In genomic region chr19:13102416-13102665, GRCh38 we compare ENCODE assay signal across 1 cellular context.
TF ChIP-seq lines count a peak whose summit lies in the region.

No MANE protein-coding gene starts in this region.

TF ChIP-seq in GM12878, 131 proteins besides CTCF, POLR2A, EP300 and RAD21:
- TF ChIP-seq, protein P1, sequence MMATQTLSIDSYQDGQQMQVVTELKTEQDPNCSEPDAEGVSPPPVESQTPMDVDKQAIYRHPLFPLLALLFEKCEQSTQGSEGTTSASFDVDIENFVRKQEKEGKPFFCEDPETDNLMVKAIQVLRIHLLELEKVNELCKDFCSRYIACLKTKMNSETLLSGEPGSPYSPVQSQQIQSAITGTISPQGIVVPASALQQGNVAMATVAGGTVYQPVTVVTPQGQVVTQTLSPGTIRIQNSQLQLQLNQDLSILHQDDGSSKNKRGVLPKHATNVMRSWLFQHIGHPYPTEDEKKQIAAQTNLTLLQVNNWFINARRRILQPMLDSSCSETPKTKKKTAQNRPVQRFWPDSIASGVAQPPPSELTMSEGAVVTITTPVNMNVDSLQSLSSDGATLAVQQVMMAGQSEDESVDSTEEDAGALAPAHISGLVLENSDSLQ (IDR thresholded peaks at IDR 0.05): no peak
- peak; percentile 90 for TF ChIP-seq ZNF24 (IDR thresholded peaks at IDR 0.05)
- TF ChIP-seq POLR2AphosphoS2 (IDR thresholded peaks at IDR 0.05; ENCODE audit: low read depth, low read length): no peak
- TF ChIP-seq KDM1A (IDR thresholded peaks at IDR 0.05; ENCODE audit: borderline replicate concordance): no peak
- TF ChIP-seq CHD2 (IDR thresholded peaks at IDR 0.05; ENCODE audit: borderline replicate concordance, low read depth, low read length): 0 out of 2 replicates have a peak, but pooled peaks have one; percentile 55
- TF ChIP-seq IKZF2 (IDR thresholded peaks at IDR 0.05): no peak
- TF ChIP-seq BRCA1 (IDR thresholded peaks at IDR 0.05; ENCODE audit: low read depth, low read length): peak; percentile 38; the same call in 1 of the 2 replicates
TF ChIP-seq in GM12878: peak in this region for 3.
